30 cellular contexts compared by ENCODE assay signal in the genomic region with DNA sequence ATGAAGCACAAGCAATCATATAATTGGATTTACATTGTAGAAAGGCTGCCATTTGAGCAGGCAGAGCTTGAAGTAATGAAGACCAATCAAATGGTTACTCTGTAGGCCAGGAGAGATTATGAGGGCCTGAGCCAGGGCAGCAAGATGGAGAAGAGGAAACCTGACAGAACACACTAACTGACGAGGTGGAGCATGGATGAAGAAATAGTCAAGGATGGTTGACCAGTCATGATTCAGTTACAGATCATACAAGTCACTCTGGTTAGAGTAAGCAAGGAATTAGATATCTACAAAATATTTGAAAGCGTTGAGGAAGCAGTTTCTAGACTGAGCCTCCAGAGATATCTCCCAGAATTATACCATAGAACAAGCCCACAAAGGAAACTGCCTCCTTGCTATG.
"Had no signal": no experiment of that assay in that cellular context is flagged by ENCODE, and none has a peak within 500 bp of the region (broad histone marks: within the 10 kb centered on the region; RNA-seq: fewer than 3 reads in every experiment).

No MANE protein-coding gene starts in this region.

- H3K4me2 ChIP-seq: smooth muscle cell had no signal

- H3K9me3 ChIP-seq: adrenal gland, ascending aorta, lower lobe of right lung, neutrophil, ovary, prostate gland, stomach, thyroid gland, upper lobe of left lung, vagina had no signal

- H3K4me3 ChIP-seq: adrenal gland, ascending aorta, coronary artery, dorsolateral prefrontal cortex, lower lobe of right lung, ovary, prostate gland, smooth muscle cell, stomach, thyroid gland, upper lobe of left lung, vagina had no signal

- H3K4me1 ChIP-seq: adrenal gland, ascending aorta, lower lobe of right lung, prostate gland, stomach, thyroid gland, upper lobe of left lung, vagina had no signal

- H3K27me3 ChIP-seq: adrenal gland, ascending aorta, dorsolateral prefrontal cortex, neutrophil, ovary, stomach, thyroid gland, upper lobe of left lung, vagina had no signal

- DNase-seq: activated CD4-positive, alpha-beta memory T cell treated with anti-CD3 and anti-CD28 coated beads for 36 hours; activated CD4-positive, alpha-beta T cell treated with anti-CD3 and anti-CD28 coated beads for 48 hours; activated CD8-positive, alpha-beta memory T cell treated with anti-CD3 and anti-CD28 coated beads, Interleukin-2, amount 50 U/mL, for 4 hours; activated effector memory CD4-positive, alpha-beta T cell treated with anti-CD3 and anti-CD28 coated beads, Interleukin-2, amount 50 U/mL, for 16 hours; activated naive CD4-positive, alpha-beta T cell treated with anti-CD3 and anti-CD28 coated beads for 36 hours; activated naive CD8-positive, alpha-beta T cell treated with anti-CD3 and anti-CD28 coated beads for 36 hours; activated T-cell treated with anti-CD3 and anti-CD28 coated beads, Interleukin-2, amount 50 U/mL, for 1 hour; adrenal gland; dorsolateral prefrontal cortex; effector memory CD4-positive, alpha-beta T cell; erythroblast; head of caudate nucleus; hippocampal formation; lower lobe of right lung; mesendoderm; nephron progenitor cell; ovary; stimulated activated CD4-positive, alpha-beta T cell treated with anti-CD3 and anti-CD28 coated beads, Interleukin-1b, Interleukin-23, amount 100 ng/mL, for 48 hours; stimulated activated naive B cell treated with anti-CD40 and anti-IgM and Interleukin-4, amounts not matched to agents 10 μg/mL and 1 μg/mL and 100 μg/mL, for 72 hours; stomach; T-helper 9 cell; thyroid gland; upper lobe of left lung; WERI-Rb-1 had no signal

- H3K36me3 ChIP-seq: adrenal gland, lower lobe of right lung, neutrophil, ovary, prostate gland, stomach, thyroid gland, upper lobe of left lung, WERI-Rb-1 had no signal

- H3K27ac ChIP-seq: adrenal gland, ascending aorta, coronary artery, dorsolateral prefrontal cortex, lower lobe of right lung, neutrophil, ovary, prostate gland, stomach, thyroid gland, upper lobe of left lung, vagina, WERI-Rb-1 had no signal
